Comparison of ENCODE assay signal across 15 cellular contexts in genomic region chr1:178486100-178487069, GRCh38. TPM values are rescaled to one million over a fixed set of nuclear protein-coding genes. Genes with fewer than 3 reads are reported as not detected.
A peak's percentile ranks its signal among the peaks of the same experiment; 100 is the strongest.
DNase-seq lines count a peak whose midpoint lies in the region; ATAC-seq and TF ChIP-seq lines count a peak whose summit lies in the region.
"Had no signal": no experiment of that assay in that cellular context is flagged by ENCODE, and none has a peak within 500 bp of the region (broad histone marks: within the 10 kb centered on the region; RNA-seq: fewer than 3 reads in every experiment).

No MANE protein-coding gene starts in this region.

- no peaks in the 10 kb centered on the region for H3K36me3 ChIP-seq in skeletal muscle tissue (ENCODE audit: control insufficient read depth in 3 of 3, insufficient read depth in 3 of 3, low read length in 3 of 3)

- H3K27ac ChIP-seq in skeletal muscle tissue (ENCODE audit: low read depth, low read length): no peak overlapping the region
- H3K27ac ChIP-seq: parathyroid adenoma had no signal

- POLR2A ChIA-PET in GM10248 (lab: Yijun Ruan, JAX): no interaction called here

- peaks cover 0 to 12% (median 5%) of the 10 kb centered on the region in 3 donors for H3K4me1 ChIP-seq in skeletal muscle tissue (ENCODE audit: control insufficient read depth in 3 of 3, insufficient read depth in 3 of 3, low read length in 3 of 3)
- H3K4me1 ChIP-seq: parathyroid adenoma had no signal

- CTCF ChIA-PET in GM10248 (lab: Yijun Ruan, JAX): interaction anchor here (1.1 to 1.7 kb wide), 3 partner anchors 10 to 15 kb away, joined by 4 to 6 read pairs (median 4); partner anchors contain the start of gene CLEC20A

- H3K4me3 ChIP-seq in choroid plexus epithelial cell (ENCODE audit: low read depth, low read length): peak overlapping the region; percentile 45
- H3K4me3 ChIP-seq in skeletal muscle tissue (ENCODE audit: low read length in 3 of 3): peak overlapping the region in 2 of 3 donors; percentile 41 to 43

- no peak for TF ChIP-seq CTCF in GM10248 (IDR thresholded peaks at IDR 0.05; ENCODE audit: control extremely low read depth, extremely low read depth, low read depth, missing control alignments)
- TF ChIP-seq CTCF in choroid plexus epithelial cell (conservative IDR thresholded peaks at IDR 0.05; ENCODE audit: low read depth, low read length): no peak

- peak overlapping the region in 2 of 3 donors; percentile 40 to 65 for H3K9ac ChIP-seq in skeletal muscle tissue (ENCODE audit: low read depth in 1 of 3, low read length in 3 of 3)
- H3K9ac ChIP-seq: parathyroid adenoma had no signal

- H3K9me3 ChIP-seq in skeletal muscle tissue (ENCODE audit: control insufficient read depth in 3 of 3, low read length in 3 of 3): no peaks in the 10 kb centered on the region

- H3K27me3 ChIP-seq in skeletal muscle tissue (ENCODE audit: control insufficient read depth in 3 of 3, insufficient read depth in 3 of 3, low read length in 3 of 3): peaks cover 4 to 16% (median 10%) of the 10 kb centered on the region in 3 donors

- ATAC-seq in GM18498 (IDR thresholded peaks at IDR 0.05; ENCODE audit: unreplicated experiment): no peak
- no peak for ATAC-seq in GM21390 (IDR thresholded peaks at IDR 0.05; ENCODE audit: unreplicated experiment)
- no peak for ATAC-seq in HG02571 (IDR thresholded peaks at IDR 0.05; ENCODE audit: unreplicated experiment)

- DNase-seq in GM10248 (ENCODE audit: extremely low spot score) (peak; percentile 15), choroid plexus epithelial cell (ENCODE audit: low read depth) (no peak), islet precursor cell (peak; percentile 46), middle frontal gyrus (ENCODE audit: extremely low spot score, low spot score) (no peak)
- DNase-seq: activated CD4-positive, alpha-beta T cell treated with anti-CD3 and anti-CD28 coated beads for 4 hours; activated effector memory CD4-positive, alpha-beta T cell treated with anti-CD3 and anti-CD28 coated beads, Interleukin-2, amount 50 U/mL, for 16 hours; GF-D8; NCI-H187; NK-92 treated with Interleukin-12 subunit alpha and Interleukin-12 subunit beta, amount 100 ng/mL, for 24 hours had no signal

RNA-seq across cellular contexts. Expression of gene CLEC20A, which starts 10.4 kb away (rescaled TPM):
- total RNA-seq in skeletal muscle tissue: not detected
- total RNA-seq: fibroblast of villous mesenchyme had no signal

RNA-seq across cellular contexts. Expression of gene TEX35, which starts 26.5 kb away (rescaled TPM):
- not detected for total RNA-seq in skeletal muscle tissue

Comparison
In these comparisons a context has a peak if more than half of its experiments do, and no peak if none do; other contexts are left out.
1. DNase-seq: peak in GM10248 (single experiment) and islet precursor cell (single experiment); none in choroid plexus epithelial cell (single experiment) and middle frontal gyrus (single experiment).